ENCODE assay signal across 19 cellular contexts in the genomic region with DNA sequence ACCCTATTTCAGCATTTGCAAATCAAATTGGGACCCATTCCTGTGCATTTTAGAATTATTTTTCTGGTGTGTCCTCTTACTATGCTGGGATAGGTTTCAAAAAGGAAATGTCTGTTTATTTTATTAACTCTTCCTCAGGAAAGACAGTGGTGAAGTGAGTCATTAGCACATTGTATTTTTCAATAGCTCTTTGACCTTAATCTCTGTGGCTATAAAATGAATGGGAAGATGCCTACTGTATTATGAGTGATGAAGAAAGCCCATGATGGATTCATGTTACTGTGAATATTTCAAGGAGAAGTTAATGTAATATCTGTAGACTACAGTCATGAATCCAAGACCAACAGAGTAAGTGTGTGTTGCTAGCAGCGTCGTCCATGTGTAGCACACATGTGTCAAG.
DNase-seq lines count a peak whose midpoint lies in the region; ATAC-seq, FAIRE-seq and TF ChIP-seq lines count a peak whose summit lies in the region.
"Had no signal": no experiment of that assay in that cellular context is flagged by ENCODE, and none has a peak within 500 bp of the region (broad histone marks: within the 10 kb centered on the region; RNA-seq: fewer than 3 reads in every experiment).

No MANE protein-coding gene starts in this region.

- H2AK9ac ChIP-seq in IMR-90 (replicated peaks; ENCODE audit: low read depth, low read length, poor library complexity), result no peak overlapping the region

- in situ Hi-C loops in IMR-90 (cut with MboI; ENCODE audit: low sequenced_read_pairs), result no loop called here

- H3K27ac ChIP-seq in IMR-90 (ENCODE audit: insufficient read depth, low read length) (peak overlapping the region; percentile 33; the same call in 1 of the 2 replicates), keratinocyte (ENCODE audit: control insufficient read depth, insufficient read depth, low read length) (no peak overlapping the region)
- H3K27ac ChIP-seq: adrenal gland, BLaER1, lower lobe of right lung, Peyer's patch, VCaP had no signal

- ATAC-seq in IMR-90 (ENCODE audit: low read depth) (peak; percentile 49), GM21390 (IDR thresholded peaks at IDR 0.05; ENCODE audit: unreplicated experiment) (no peak), GM21619 (IDR thresholded peaks at IDR 0.05; ENCODE audit: unreplicated experiment) (no peak)
- ATAC-seq: activated CD8-positive, alpha-beta T cell treated with anti-CD3 and anti-CD28 coated beads for 36 hours; lower lobe of right lung; T-cell had no signal

- TF ChIP-seq POLR2A in IMR-90 (IDR thresholded peaks at IDR 0.05; ENCODE audit: low read depth, low read length), result no peak

- peaks cover 2% of the 10 kb centered on the region; the same call in 1 of the 2 replicates for H3K9me1 ChIP-seq in IMR-90 (ENCODE audit: insufficient read depth, low read length)
- H3K9me1 ChIP-seq in keratinocyte (ENCODE audit: control insufficient read depth, extremely low read depth, insufficient read depth, low read length), result no peaks in the 10 kb centered on the region

- DNase-seq in AG10803 (ENCODE audit: low read depth), result peak; percentile 49
- DNase-seq in IMR-90, result peak; percentile 84
- peak; percentile 46 to 81 for DNase-seq in cardiac fibroblast (ENCODE audit: low read depth in 2 of 2)
- DNase-seq in keratinocyte (ENCODE audit: low read depth, low spot score), result no peak
- no peak for DNase-seq in activated CD8-positive, alpha-beta memory T cell treated with anti-CD3 and anti-CD28 coated beads, Interleukin-2, amount 50 U/mL, for 4 hours
- DNase-seq in GOT3 (lab: John Stamatoyannopoulos, UW), result no peak
- DNase-seq: activated CD8-positive, alpha-beta T cell treated with anti-CD3 and anti-CD28 coated beads for 36 hours; adrenal gland; DMS 273 treated with DMSO at 0.1 percent for 48 hours; esophagus squamous epithelium; lower lobe of right lung; NCI-H187 treated with DMSO at 0.1 percent for 48 hours; NCI-H69; Peyer's patch; T-cell had no signal

- WGBS in IMR-90 (ENCODE audit: extremely low coverage in 2 of 2, insufficient read length in 1 of 2), 2 experiments, result no CpG with 5 or more reads among the region's 2 CpGs

- H3K9me3 ChIP-seq in IMR-90 (ENCODE audit: control insufficient read depth, insufficient read depth, low read length) (no peaks in the 10 kb centered on the region), keratinocyte (ENCODE audit: control insufficient read depth, low read depth, low read length) (no peaks in the 10 kb centered on the region)
- H3K9me3 ChIP-seq: adrenal gland, BLaER1, esophagus squamous epithelium, lower lobe of right lung, Peyer's patch had no signal

- intact Hi-C loops in IMR-90 (cut with micrococcal nuclease), result no loop called here

- peak overlapping the region; percentile 94; the same call in 1 of the 2 replicates for H3K18ac ChIP-seq in IMR-90 (ENCODE audit: low read depth, low read length)

- TF ChIP-seq CTCF in AG10803 (conservative IDR thresholded peaks at IDR 0.05; ENCODE audit: low read length) (no peak), IMR-90 (conservative IDR thresholded peaks at IDR 0.05; ENCODE audit: low read depth, low read length) (no peak), cardiac fibroblast (IDR thresholded peaks at IDR 0.05; ENCODE audit: low read depth, low read length) (no peak), keratinocyte (optimal IDR thresholded peaks at IDR 0.05 in 1 of 3, IDR thresholded peaks at IDR 0.05 in 1 of 3, conservative IDR thresholded peaks at IDR 0.05 in 1 of 3; ENCODE audit: extremely low read depth in 1 of 3, insufficient read depth in 2 of 3, low read length in 3 of 3) (no peak)

- peak overlapping the region; percentile 92; the same call in 1 of the 2 replicates for H2AK5ac ChIP-seq in IMR-90 (ENCODE audit: low read depth, low read length)

- peak overlapping the region; percentile 60; the same call in 1 of the 2 replicates for H4K5ac ChIP-seq in IMR-90 (ENCODE audit: low read depth, low read length)

- peak overlapping the region; percentile 29; the same call in 1 of the 2 replicates for H3K4ac ChIP-seq in IMR-90 (ENCODE audit: low read depth, low read length)

- no peak for TF ChIP-seq RAD21 in IMR-90 (IDR thresholded peaks at IDR 0.05; ENCODE audit: low read length)

- no peak overlapping the region for H3K4me3 ChIP-seq in AG10803 (ENCODE audit: low read length)
- no peak overlapping the region for H3K4me3 ChIP-seq in IMR-90 (ENCODE audit: insufficient read depth, low read depth, low read length)
- H3K4me3 ChIP-seq in cardiac fibroblast (replicated peaks in 1 of 2; ENCODE audit: low read depth in 2 of 2, low read length in 2 of 2), result no peak overlapping the region
- no peak overlapping the region for H3K4me3 ChIP-seq in keratinocyte (ENCODE audit: control insufficient read depth in 2 of 3, extremely low read depth in 1 of 3, insufficient read depth in 2 of 3, low read depth in 1 of 3, low read length in 3 of 3)
- H3K4me3 ChIP-seq: adrenal gland, BLaER1, esophagus squamous epithelium, lower lobe of right lung, Peyer's patch had no signal

- peak overlapping the region; percentile 77; the same call in 1 of the 2 replicates for H2BK20ac ChIP-seq in IMR-90 (ENCODE audit: low read depth, low read length)

- 0 out of 2 replicates have a peak overlapping the region, but pooled peaks have one; percentile 20 for H3K56ac ChIP-seq in IMR-90 (ENCODE audit: extremely low read depth, insufficient read depth, low read length)

- dilution Hi-C loops in IMR-90 (cut with HindIII; ENCODE audit: low sequenced_read_pairs, unreplicated experiment), result no loop called here
- dilution Hi-C loops in keratinocyte (cut with MboI; ENCODE audit: extremely low pct_ligation_motif_present, low sequenced_read_pairs), result no loop called here

- H3K9ac ChIP-seq in IMR-90 (ENCODE audit: low read depth, low read length), result peak overlapping the region; percentile 13; the same call in 1 of the 2 replicates
- H3K9ac ChIP-seq in keratinocyte (ENCODE audit: control insufficient read depth, extremely low read depth, insufficient read depth, low read length), result no peak overlapping the region
- H3K9ac ChIP-seq: BLaER1 had no signal

- H2BK120ac ChIP-seq in IMR-90 (ENCODE audit: low read depth, low read length), result peak overlapping the region; percentile 67; the same call in 1 of the 2 replicates

- FAIRE-seq in keratinocyte (lab: Jason Lieb, UNC), result peak; percentile 71

- POLR2A ChIA-PET in IMR-90 (lab: Charles Lee; ENCODE audit: unreplicated experiment), result no interaction called here

- peak overlapping the region; percentile 84 for H3K14ac ChIP-seq in IMR-90 (replicated peaks; ENCODE audit: low read depth, low read length)

- CTCF ChIA-PET in IMR-90 (lab: Yijun Ruan, JAX), result no interaction called here

- peaks cover 8% of the 10 kb centered on the region; the same call in 1 of the 2 replicates for H3K4me1 ChIP-seq in IMR-90 (ENCODE audit: control insufficient read depth, insufficient read depth, low read length)
- peaks cover 26% of the 10 kb centered on the region for H3K4me1 ChIP-seq in keratinocyte (ENCODE audit: control insufficient read depth, extremely low read depth, insufficient read depth, low read length)
- H3K4me1 ChIP-seq: adrenal gland, BLaER1, lower lobe of right lung, Peyer's patch had no signal

- H2BK15ac ChIP-seq in IMR-90 (ENCODE audit: low read depth, low read length), result peak overlapping the region; percentile 55; the same call in 2 of the 3 replicates

- 0 out of 2 replicates have a peak overlapping the region, but pooled peaks have one; percentile 40 for H4K91ac ChIP-seq in IMR-90 (ENCODE audit: insufficient read depth, low read depth, low read length)

- H2BK5ac ChIP-seq in IMR-90 (ENCODE audit: low read depth, low read length, poor library complexity, severe bottlenecking), result peak overlapping the region; percentile 92

- H4K8ac ChIP-seq in IMR-90 (ENCODE audit: low read depth in 2 of 2, low read length in 2 of 2), result peak overlapping the region; percentile 7 to 68

- peak overlapping the region; percentile 37; the same call in 1 of the 2 replicates for H3K23ac ChIP-seq in IMR-90 (ENCODE audit: low read depth, low read length)

- H3K4me2 ChIP-seq in IMR-90 (ENCODE audit: low read depth, low read length), result peak overlapping the region; percentile 30; the same call in 1 of the 2 replicates
- H3K4me2 ChIP-seq in keratinocyte (ENCODE audit: control insufficient read depth, extremely low read depth, insufficient read depth, low read depth, low read length), result peak overlapping the region; percentile 27
- H3K4me2 ChIP-seq: BLaER1 had no signal

- no TSS peak for BruUV-seq in IMR-90 (replicated peaks; lab: Mats Ljungman, UMichigan)

- H3K27me3 ChIP-seq in IMR-90 (ENCODE audit: control insufficient read depth, insufficient read depth, low read length) (no peaks in the 10 kb centered on the region), keratinocyte (ENCODE audit: control insufficient read depth, extremely low read depth, insufficient read depth, low read length) (no peaks in the 10 kb centered on the region)
- H3K27me3 ChIP-seq: adrenal gland, BLaER1, esophagus squamous epithelium, Peyer's patch had no signal

- no peaks in the 10 kb centered on the region for H3K79me2 ChIP-seq in keratinocyte (ENCODE audit: control insufficient read depth, insufficient read depth, low read length)

- H3K36me3 ChIP-seq in IMR-90 (ENCODE audit: control insufficient read depth, insufficient read depth, low read length) (peaks cover 7% of the 10 kb centered on the region), keratinocyte (ENCODE audit: control insufficient read depth in 2 of 2, extremely low read depth in 1 of 2, insufficient read depth in 2 of 2, low read length in 2 of 2) (no peaks in the 10 kb centered on the region)
- H3K36me3 ChIP-seq: adrenal gland, BLaER1, esophagus squamous epithelium, lower lobe of right lung, Peyer's patch had no signal

- H2AFZ ChIP-seq in IMR-90 (replicated peaks; ENCODE audit: low read length, poor library complexity) (no peak overlapping the region), keratinocyte (ENCODE audit: control insufficient read depth, low read length) (no peak overlapping the region)

- peaks cover 24 to 39% of the 10 kb centered on the region in 2 experiments for H3K79me1 ChIP-seq in IMR-90 (ENCODE audit: low read depth in 1 of 2, low read length in 2 of 2)

- H4K20me1 ChIP-seq in IMR-90 (ENCODE audit: insufficient read depth, low read length) (no peaks in the 10 kb centered on the region), keratinocyte (ENCODE audit: control insufficient read depth, extremely low read depth, insufficient read depth, low read length) (no peaks in the 10 kb centered on the region)
- H4K20me1 ChIP-seq: BLaER1 had no signal

TF ChIP-seq in IMR-90, 13 proteins besides CTCF, POLR2A, EP300 and RAD21:
- peak; percentile 45; the same call in 1 of the 2 replicates for TF ChIP-seq FOS (IDR thresholded peaks at IDR 0.05; ENCODE audit: low read depth, low read length)
- no peak for TF ChIP-seq RCOR1 (IDR thresholded peaks at IDR 0.05; ENCODE audit: insufficient replicate concordance, low read length)

Comparison
In these comparisons a context has a peak if more than half of its experiments do, and no peak if none do; other contexts are left out.
1. DNase-seq: peak in AG10803 (single experiment), IMR-90 (single experiment) and cardiac fibroblast (2 of 2); none in keratinocyte (single experiment), activated CD8-positive, alpha-beta memory T cell treated with anti-CD3 and anti-CD28 coated beads, Interleukin-2, amount 50 U/mL, for 4 hours (single experiment) and GOT3 (single experiment).